In genomic region chr11:94806436-94806835, GRCh38 we compare ENCODE assay signal across 26 cellular contexts. TPM values are rescaled to one million over a fixed set of nuclear protein-coding genes. Genes with fewer than 3 reads are reported as not detected.
DNase-seq lines count a peak whose midpoint lies in the region; ATAC-seq and TF ChIP-seq lines count a peak whose summit lies in the region.
"Had no signal": no experiment of that assay in that cellular context is flagged by ENCODE, and none has a peak within 500 bp of the region (broad histone marks: within the 10 kb centered on the region; RNA-seq: fewer than 3 reads in every experiment).

No MANE protein-coding gene starts in this region.

- H3K27ac ChIP-seq in fibroblast of lung (ENCODE audit: insufficient read depth, low read length) (peak overlapping the region; percentile 8), osteoblast (ENCODE audit: low read depth, low read length) (peak overlapping the region; percentile 43), vagina (no peak overlapping the region)
- H3K27ac ChIP-seq: A549, testis had no signal

- H3K27me3 ChIP-seq in fibroblast of lung (ENCODE audit: control insufficient read depth, insufficient read depth, low read length) (no peaks in the 10 kb centered on the region), osteoblast (ENCODE audit: insufficient read depth, low read length) (no peaks in the 10 kb centered on the region), vagina (no peaks in the 10 kb centered on the region)
- H3K27me3 ChIP-seq: heart right ventricle, testis had no signal

- no peaks in the 10 kb centered on the region for H4K20me1 ChIP-seq in fibroblast of lung (ENCODE audit: control insufficient read depth, extremely low read depth, insufficient read depth, low read length)
- peaks cover under 1% of the 10 kb centered on the region for H4K20me1 ChIP-seq in osteoblast (ENCODE audit: insufficient read depth, low read length)

- H3K79me2 ChIP-seq in fibroblast of lung (ENCODE audit: control insufficient read depth, insufficient read depth, low read length) (peaks cover 41% of the 10 kb centered on the region), osteoblast (ENCODE audit: insufficient read depth, low read length) (peaks cover 84% of the 10 kb centered on the region)

- H2AFZ ChIP-seq in fibroblast of lung (ENCODE audit: low read length) (no peak overlapping the region), osteoblast (ENCODE audit: low read length) (no peak overlapping the region)

- H3K36me3 ChIP-seq in fibroblast of lung (ENCODE audit: control insufficient read depth, insufficient read depth, low read length) = peaks cover 4% of the 10 kb centered on the region
- H3K36me3 ChIP-seq in osteoblast (ENCODE audit: insufficient read depth, low read length) = peaks cover 6% of the 10 kb centered on the region
- H3K36me3 ChIP-seq in vagina = peaks cover 0 to 10% of the 10 kb centered on the region in 2 donors

- H3K4me3 ChIP-seq in fibroblast of lung (replicated peaks in 1 of 4; ENCODE audit: control extremely low read depth in 1 of 4, insufficient read depth in 1 of 4, low read depth in 3 of 4, low read length in 4 of 4) = no peak overlapping the region
- no peak overlapping the region for H3K4me3 ChIP-seq in osteoblast (ENCODE audit: insufficient read depth, low read length)
- H3K4me3 ChIP-seq in vagina = no peak overlapping the region
- H3K4me3 ChIP-seq: A549, HAP-1, heart right ventricle, testis had no signal

- ATAC-seq in GM21360 (IDR thresholded peaks at IDR 0.05; ENCODE audit: unreplicated experiment) = no peak
- ATAC-seq: A549, PC-3 had no signal

- H3K4me1 ChIP-seq in fibroblast of lung (ENCODE audit: control insufficient read depth, extremely low read depth, insufficient read depth, low read length) (peaks cover 31% of the 10 kb centered on the region), osteoblast (ENCODE audit: insufficient read depth, low read length) (peaks cover 42% of the 10 kb centered on the region), vagina (peaks cover 41% of the 10 kb centered on the region)
- H3K4me1 ChIP-seq: A549, HAP-1, testis had no signal

- intact Hi-C loops in vagina (cut with DNase I) = no loop called here

- no peaks in the 10 kb centered on the region for H3K9me3 ChIP-seq in fibroblast of lung (ENCODE audit: control insufficient read depth, insufficient read depth, low read depth, low read length)
- H3K9me3 ChIP-seq in osteoblast (ENCODE audit: low read depth, low read length) = no peaks in the 10 kb centered on the region
- no peaks in the 10 kb centered on the region for H3K9me3 ChIP-seq in vagina
- H3K9me3 ChIP-seq: A549, HAP-1, heart right ventricle, testis had no signal

- TF ChIP-seq POLR2A in vagina (IDR thresholded peaks at IDR 0.05) = no peak

- DNase-seq in AG08395 (ENCODE audit: low spot score) = peak; percentile 34
- DNase-seq in RPMI7951 (ENCODE audit: low read depth) = peak; percentile 54
- peak in 1 of 2 donors; percentile 28 for DNase-seq in fibroblast of lung (ENCODE audit: low read depth in 2 of 2)
- no peak for DNase-seq in osteoblast (ENCODE audit: insufficient read length, low spot score, missing footprints)
- DNase-seq in HK-2 (ENCODE audit: unreplicated experiment) = no peak
- no peak for DNase-seq in vagina (ENCODE audit: extremely low spot score in 2 of 2)
- no peak for DNase-seq in NCI-H146 (lab: John Stamatoyannopoulos, UW)
- DNase-seq: activated CD4-positive, alpha-beta memory T cell treated with anti-CD3 and anti-CD28 coated beads, Interleukin-2, amount 10 ng/mL, durations not matched to agents 7 days and 5 days; activated CD4-positive, CD25-positive, alpha-beta regulatory T cell treated with anti-CD3 and anti-CD28 coated beads, Interleukin-2, amount 50 U/mL, for 72 hours; activated CD8-positive, alpha-beta memory T cell treated with anti-CD3 and anti-CD28 coated beads, Interleukin-2, amount 50 U/mL, for 4 hours; activated naive CD4-positive, alpha-beta T cell treated with Interleukin-2 at 50 U/mL for 16 hours; CD8-positive, alpha-beta memory T cell; foreskin melanocyte; heart right ventricle; kidney; MM.1S; NCI-H2081; NCI-H2227 treated with DMSO at 0.1 percent for 48 hours; NCI-H526 treated with DMSO at 0.1 percent for 48 hours; NK-92 treated with Interleukin-12 subunit alpha and Interleukin-12 subunit beta, amount 100 ng/mL, for 24 hours; PC-3; stimulated activated naive CD4-positive, alpha-beta T cell; testis had no signal

- TF ChIP-seq CTCF in fibroblast of lung (conservative IDR thresholded peaks at IDR 0.05 in 1 of 2, IDR thresholded peaks at IDR 0.05 in 1 of 2; ENCODE audit: low read depth in 1 of 2, low read length in 2 of 2) (no peak), osteoblast (IDR thresholded peaks at IDR 0.05; ENCODE audit: extremely low read depth, low read depth, low read length) (no peak), vagina (IDR thresholded peaks at IDR 0.05) (no peak)

- no peak overlapping the region for H3K4me2 ChIP-seq in fibroblast of lung (ENCODE audit: extremely low read depth, insufficient read depth, low read length)
- H3K4me2 ChIP-seq in osteoblast (ENCODE audit: insufficient read depth, low read length) = no peak overlapping the region
- H3K4me2 ChIP-seq: A549 had no signal

- no peak overlapping the region for H3K9ac ChIP-seq in fibroblast of lung (ENCODE audit: insufficient read depth, low read length)

RNA-seq across cellular contexts. Expression of gene AMOTL1, which starts 38.3 kb away (rescaled TPM):
- total RNA-seq in RPMI7951 (2014; rRNA removed; shearing (Covaris generic)) = 24.4 and 24.8 TPM in 2 replicates
- 62.1 and 63.7 TPM in 2 replicates for total RNA-seq in fibroblast of lung
- 28.2 and 38.0 TPM in 2 replicates for polyA plus RNA-seq in fibroblast of lung
- 22.5 and 37.8 TPM in 2 replicates for polyA plus RNA-seq in fibroblast of lung (2012)
- polyA minus RNA-seq in fibroblast of lung (ENCODE audit: low replicate concordance) = 50.3 and 60.6 TPM in 2 replicates
- 53.6 and 54.2 TPM in 2 replicates for total RNA-seq in osteoblast
- total RNA-seq in vagina = 45.7 TPM

Comparison
In these comparisons a context has a peak if more than half of its experiments do, and no peak if none do; other contexts are left out.
1. DNase-seq: peak in AG08395 (single experiment) and RPMI7951 (single experiment); none in osteoblast (single experiment), HK-2 (single experiment), vagina (0 of 2) and NCI-H146 (single experiment).